8 cellular contexts compared by ENCODE assay signal in the genomic region with DNA sequence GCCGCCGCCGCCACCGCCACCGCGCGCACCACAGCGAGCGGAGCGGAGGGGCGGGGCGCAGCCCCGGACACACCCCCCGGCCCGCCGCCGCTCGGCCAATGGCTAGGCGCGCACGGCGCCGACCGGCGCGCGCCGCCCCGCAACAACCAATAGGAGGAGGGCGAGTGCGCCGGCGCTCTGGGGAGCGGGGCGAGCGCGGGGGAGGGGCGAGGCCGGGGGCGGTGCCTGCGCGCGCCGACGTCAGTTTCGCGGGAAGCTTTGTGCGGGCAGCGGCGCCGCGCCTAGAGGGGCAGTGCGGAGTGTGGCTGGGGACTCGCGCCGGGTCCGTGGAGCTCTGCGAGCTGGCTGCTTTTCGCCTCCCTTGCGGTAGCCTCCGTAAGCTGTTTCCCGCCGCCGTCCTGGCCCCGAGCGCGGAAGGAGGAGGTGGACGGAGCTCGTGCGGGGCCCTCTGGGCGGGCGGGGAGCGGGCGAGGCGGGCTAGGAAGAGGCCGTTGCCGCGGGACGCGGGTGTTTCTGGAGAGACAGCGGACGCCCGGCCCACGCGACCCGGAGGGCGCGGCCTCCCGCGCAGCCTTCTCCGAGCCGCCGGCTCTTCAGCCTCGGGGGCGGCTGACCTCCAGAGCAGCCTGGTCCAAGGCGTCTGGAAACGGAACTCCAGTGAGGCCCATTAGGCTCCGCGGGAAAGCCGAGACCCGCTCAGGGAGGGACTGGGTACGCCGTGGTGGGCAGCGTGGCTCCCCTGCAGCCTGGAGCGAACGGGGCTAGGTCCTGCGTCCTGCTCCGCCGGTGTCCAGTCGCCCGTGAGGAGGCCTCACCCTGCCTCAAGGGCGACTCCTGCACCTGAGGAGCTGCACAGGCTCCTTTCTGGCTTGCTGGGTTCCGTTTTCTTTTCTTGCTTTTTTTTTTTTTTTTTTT.
DNase-seq lines count a peak whose midpoint lies in the region; ATAC-seq and TF ChIP-seq lines count a peak whose summit lies in the region.

Gene ZMYND19, minus strand, starts transcription at position 44 of the 915 bp plus-strand sequence. CDS start 249 bp downstream, outside the sequence.

- H3K4me3 ChIP-seq in AG09309 (ENCODE audit: control insufficient read depth, low read depth, low read length): peak within 1 kb of the TSS; percentile 75

- DNase-seq in AG09309 (ENCODE audit: low read depth) (no peak), NCI-H345 treated with DMSO at 0.1 percent for 48 hours (lab: John Stamatoyannopoulos, UW; ENCODE audit: unreplicated experiment) (peak; percentile 73), cerebellar cortex (ENCODE audit: low spot score) (peak; percentile 78), kidney glomerular epithelial cell (lab: John Stamatoyannopoulos, UW) (peak; percentile 46)
- peak; percentile 80 to 87 for DNase-seq in stimulated activated CD4-positive, alpha-beta T cell treated with anti-CD3 and anti-CD28 coated beads, Interleukin-1b, Interleukin-23, amount 100 ng/mL, for 1 hour (ENCODE audit: low read depth in 2 of 2)

- no peak for TF ChIP-seq CTCF in AG09309 (IDR thresholded peaks at IDR 0.05; ENCODE audit: control insufficient read depth, insufficient read depth, low read depth, low read length, missing control alignments)

- ATAC-seq in GM19035 (IDR thresholded peaks at IDR 0.05; ENCODE audit: unreplicated experiment) (peak; percentile 81), HG03280 (IDR thresholded peaks at IDR 0.05; ENCODE audit: unreplicated experiment) (peak; percentile 93)
- peak; percentile 97 for ATAC-seq in activated CD4-positive, CD25-positive, alpha-beta regulatory T cell treated with anti-CD3 and anti-CD28 coated beads, Interleukin-2, amount 50 U/mL, for 24 hours
